22 cellular contexts compared by ENCODE assay signal in the genomic region with DNA sequence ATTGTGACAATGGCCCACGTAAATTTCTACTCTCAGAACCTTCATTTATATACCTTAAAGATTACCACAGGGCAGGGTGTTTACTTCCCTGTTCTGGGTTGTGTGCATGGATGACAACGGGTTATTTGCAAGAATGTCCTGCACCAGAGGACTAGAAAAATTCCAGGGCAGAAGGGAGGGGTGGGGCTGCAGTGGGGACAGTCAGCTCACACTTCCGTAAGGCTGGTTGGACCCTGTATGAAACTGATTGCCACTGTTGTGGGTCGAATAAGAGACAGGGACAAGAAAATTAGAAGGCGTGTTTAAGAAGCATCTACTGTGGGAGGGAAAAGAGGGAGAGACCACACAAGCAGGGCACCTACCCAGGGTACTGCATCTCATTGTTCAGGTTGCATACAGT.
"Had no signal": no experiment of that assay in that cellular context is flagged by ENCODE, and none has a peak within 500 bp of the region (broad histone marks: within the 10 kb centered on the region; RNA-seq: fewer than 3 reads in every experiment).

No MANE protein-coding gene starts in this region.

- H3K4me1 Mint-ChIP-seq: neural crest cell; stimulated activated naive B cell treated with anti-CD40 and anti-IgM and Interleukin-4, amounts not matched to agents 10 μg/mL and 1 μg/mL and 100 μg/mL, for 72 hours; stimulated activated naive CD8-positive, alpha-beta T cell treated with anti-CD3 and anti-CD28 coated beads, Interleukin-15, amount 100 ng/mL, for 72 hours had no signal

- DNase-seq: cortex of kidney; dorsolateral prefrontal cortex; effector CD8-positive, alpha-beta T cell; heart left ventricle; hippocampal formation; mammary epithelial cell; mucosa of descending colon; natural killer cell; psoas muscle; retina; spleen; stimulated activated CD4-positive, alpha-beta T cell treated with anti-CD3 and anti-CD28 coated beads, Interleukin-2, amount 100 ng/mL, for 24 hours; stimulated activated CD4-positive, alpha-beta T cell treated with anti-CD3 and anti-CD28 coated beads, Interleukin-4, amount 100 ng/mL, for 4 hours; stimulated activated naive B cell treated with anti-CD40 and anti-IgM and Interleukin-4, amounts not matched to agents 10 μg/mL and 1 μg/mL and 100 μg/mL, for 72 hours; stimulated activated naive CD8-positive, alpha-beta T cell treated with anti-CD3 and anti-CD28 coated beads, Interleukin-15, amount 100 ng/mL, for 72 hours; testis; upper lobe of right lung had no signal

- H3K36me3 Mint-ChIP-seq: natural killer cell; stimulated activated naive B cell treated with anti-CD40 and anti-IgM and Interleukin-4, amounts not matched to agents 10 μg/mL and 1 μg/mL and 100 μg/mL, for 72 hours had no signal

- H3K9me3 ChIP-seq: psoas muscle, testis, upper lobe of right lung had no signal

- H3K27ac ChIP-seq: heart left ventricle, psoas muscle, spleen, tibial nerve, upper lobe of right lung had no signal

- H3K9me3 Mint-ChIP-seq: natural killer cell had no signal

- H3K4me1 ChIP-seq: psoas muscle, spleen, testis, upper lobe of right lung had no signal

- ATAC-seq: esophagus mucosa; heart left ventricle; left lobe of liver; mucosa of descending colon; natural killer cell; psoas muscle; sciatic nerve; stimulated activated naive B cell treated with anti-CD40 and anti-IgM and Interleukin-4, amounts not matched to agents 10 μg/mL and 1 μg/mL and 100 μg/mL, for 72 hours; stimulated activated naive CD8-positive, alpha-beta T cell treated with anti-CD3 and anti-CD28 coated beads, Interleukin-15, amount 100 ng/mL, for 72 hours; upper lobe of right lung had no signal

- H3K4me3 ChIP-seq: heart left ventricle, mucosa of descending colon, psoas muscle, spleen, testis, tibial nerve, upper lobe of right lung had no signal

- H3K27ac Mint-ChIP-seq: natural killer cell; stimulated activated naive B cell treated with anti-CD40 and anti-IgM and Interleukin-4, amounts not matched to agents 10 μg/mL and 1 μg/mL and 100 μg/mL, for 72 hours; stimulated activated naive CD8-positive, alpha-beta T cell treated with anti-CD3 and anti-CD28 coated beads, Interleukin-15, amount 100 ng/mL, for 72 hours had no signal

- H3K36me3 ChIP-seq: heart left ventricle, spleen, tibial nerve, upper lobe of right lung had no signal

- H3K27me3 ChIP-seq: dorsolateral prefrontal cortex, testis, tibial nerve, upper lobe of right lung had no signal

- H3K4me3 Mint-ChIP-seq: natural killer cell; neural crest cell; stimulated activated naive B cell treated with anti-CD40 and anti-IgM and Interleukin-4, amounts not matched to agents 10 μg/mL and 1 μg/mL and 100 μg/mL, for 72 hours; stimulated activated naive CD8-positive, alpha-beta T cell treated with anti-CD3 and anti-CD28 coated beads, Interleukin-15, amount 100 ng/mL, for 72 hours had no signal
